In genomic region chr12:57479376-57480115, GRCh38 we compare ENCODE assay signal across 1 cellular context.
TF ChIP-seq lines count a peak whose summit lies in the region.

Gene ARHGAP9 (minus strand): TSS chr12:57479866. CDS start chr12:57479406, 460 bp downstream.

TF ChIP-seq in GM12878, 131 proteins besides CTCF, POLR2A, EP300 and RAD21 (continued from another document):
- peak; percentile 53 for TF ChIP-seq IKZF1 (conservative IDR thresholded peaks at IDR 0.05)
- no peak for TF ChIP-seq CEBPZ (IDR thresholded peaks at IDR 0.05; ENCODE audit: low read depth, low read length)
- peak; percentile 60; the same call in 1 of the 2 replicates for TF ChIP-seq NFIC (IDR thresholded peaks at IDR 0.05; ENCODE audit: low read depth, low read length)
- peak; percentile 52; the same call in 1 of the 2 replicates for TF ChIP-seq CBFB (IDR thresholded peaks at IDR 0.05; ENCODE audit: low read depth)
- 0 out of 2 replicates have a peak, but pooled peaks have one; percentile 18 for TF ChIP-seq CREM (IDR thresholded peaks at IDR 0.05; ENCODE audit: low read depth)
- no peak for TF ChIP-seq ASH2L (IDR thresholded peaks at IDR 0.05; ENCODE audit: borderline replicate concordance, low read depth)
- peak; percentile 38; the same call in 1 of the 2 replicates for TF ChIP-seq DPF2 (IDR thresholded peaks at IDR 0.05)
TF ChIP-seq in GM12878: peak in this region for 18.
